In genomic region chrX:154354013-154354412, GRCh38 we compare ENCODE assay signal across 23 cellular contexts. TPM values are rescaled to one million over a fixed set of nuclear protein-coding genes. Genes with fewer than 3 reads are reported as not detected.
A peak's percentile ranks its signal among the peaks of the same experiment; 100 is the strongest.
DNase-seq lines count a peak whose midpoint lies in the region; ATAC-seq, FAIRE-seq and TF ChIP-seq lines count a peak whose summit lies in the region.
"Had no signal": no experiment of that assay in that cellular context is flagged by ENCODE, and none has a peak within 500 bp of the region (broad histone marks: within the 10 kb centered on the region; RNA-seq: fewer than 3 reads in every experiment).

No MANE protein-coding gene starts in this region.

- no peak overlapping the region for H3K4me2 ChIP-seq in A549
- H3K4me2 ChIP-seq: smooth muscle cell had no signal

- DNase-seq in A549 (ENCODE audit: low read depth in 1 of 2, low spot score in 1 of 2) (peak in 1 of 2 experiments; percentile 12), NCI-H1930 (lab: John Stamatoyannopoulos, UW) (no peak), GM20000 (ENCODE audit: low spot score) (no peak), esophagus squamous epithelium (lab: John Stamatoyannopoulos, UW) (no peak)
- DNase-seq in CD4-positive, alpha-beta memory T cell, result peak in 2 of 5 donors; percentile 6 to 24
- peak in 2 of 3 experiments; percentile 1 to 2 for DNase-seq in effector memory CD8-positive, alpha-beta T cell
- DNase-seq: activated CD4-positive, CD25-positive, alpha-beta regulatory T cell treated with anti-CD3 and anti-CD28 coated beads, Interleukin-2, amount 50 U/mL, for 72 hours; activated effector memory CD4-positive, alpha-beta T cell treated with Interleukin-2 at 50 U/mL for 16 hours; COR-L47; DMS79 treated with DMSO at 0.1 percent for 48 hours; KG1; NCI-H1694; NCI-H748 treated with DMSO at 0.1 percent for 48 hours; stimulated activated CD4-positive, alpha-beta T cell treated with anti-CD3 and anti-CD28 coated beads, Interleukin-2, amount 100 ng/mL, for 48 hours; stimulated activated naive CD8-positive, alpha-beta T cell treated with anti-CD3 and anti-CD28 coated beads, Interleukin-15, Interleukin-2, amounts not matched to agents 100 U/mL and 50 U/mL, for 24 hours; tibial artery had no signal

- CTCF ChIA-PET in A549 (lab: Yijun Ruan, JAX), result interaction anchor here (0.8 to 1.6 kb wide), 3 partner anchors 11 to 30 kb away, joined by 3 to 5 read pairs (median 5); no protein-coding TSS in a partner anchor
- CTCF ChIA-PET in CD4-positive, alpha-beta memory T cell (lab: Charles Lee; ENCODE audit: partially characterized antibody), result interaction anchor here (1.0 kb wide), 1 partner anchor 15 kb away, joined by 3 read pairs; no protein-coding TSS in a partner anchor

- H3K36me3 ChIP-seq in CD4-positive, alpha-beta memory T cell (ENCODE audit: insufficient read depth, low read length), result peaks cover 83% of the 10 kb centered on the region
- H3K36me3 ChIP-seq in esophagus squamous epithelium, result peaks cover 24 to 100% (median 43%) of the 10 kb centered on the region in 3 donors
- H3K36me3 ChIP-seq: prostate gland had no signal

- no peak for FAIRE-seq in A549 (lab: Jason Lieb, UNC)
- FAIRE-seq: endometrium, H54 had no signal

- WGBS in A549 (ENCODE audit: missing lambda C conversion rate), result 88% methylated on average over 11 of the region's 14 CpGs
- WGBS in esophagus squamous epithelium, 2 donors, result no CpG with 5 or more reads among the region's 14 CpGs

- no peak for TF ChIP-seq POLR2A in A549 (IDR thresholded peaks at IDR 0.05; ENCODE audit: low read length)
- no peak for TF ChIP-seq POLR2A in esophagus squamous epithelium (IDR thresholded peaks at IDR 0.05)

- no peak for TF ChIP-seq RAD21 in A549 (conservative IDR thresholded peaks at IDR 0.05 in 1 of 2, IDR thresholded peaks at IDR 0.05 in 1 of 2)

- TF ChIP-seq CTCF in A549 (IDR thresholded peaks at IDR 0.05), result no peak
- no peak for TF ChIP-seq CTCF in GM20000 (IDR thresholded peaks at IDR 0.05; ENCODE audit: extremely low read depth, missing control alignments)
- no peak for TF ChIP-seq CTCF in esophagus squamous epithelium (IDR thresholded peaks at IDR 0.05)

- H3K9me3 Mint-ChIP-seq in CD4-positive, alpha-beta memory T cell, result no peaks in the 10 kb centered on the region
- no peaks in the 10 kb centered on the region for H3K9me3 Mint-ChIP-seq in effector memory CD8-positive, alpha-beta T cell

- peak overlapping the region in 1 of 8 donors; percentile 13 for H3K4me3 Mint-ChIP-seq in CD4-positive, alpha-beta memory T cell
- peak overlapping the region in 1 of 2 donors; percentile 77 for H3K4me3 Mint-ChIP-seq in effector memory CD8-positive, alpha-beta T cell
- H3K4me3 Mint-ChIP-seq: brain had no signal

- TF ChIP-seq EP300 in A549 (IDR thresholded peaks at IDR 0.05), result no peak

- H3K27ac ChIP-seq in A549 (no peak overlapping the region), esophagus squamous epithelium (peak overlapping the region in 2 of 4 donors; percentile 32 to 33)
- no peak overlapping the region for H3K27ac ChIP-seq in CD4-positive, alpha-beta memory T cell (ENCODE audit: low read depth, low read length)
- H3K27ac ChIP-seq: prostate gland had no signal

- peak overlapping the region in 6 of 7 donors; percentile 18 to 92 (median 40) for H3K27ac Mint-ChIP-seq in CD4-positive, alpha-beta memory T cell
- peak overlapping the region; percentile 44 to 99 for H3K27ac Mint-ChIP-seq in effector memory CD8-positive, alpha-beta T cell
- H3K27ac Mint-ChIP-seq: brain had no signal

- H3K27me3 Mint-ChIP-seq in CD4-positive, alpha-beta memory T cell, result no peaks in the 10 kb centered on the region
- no peaks in the 10 kb centered on the region for H3K27me3 Mint-ChIP-seq in effector memory CD8-positive, alpha-beta T cell
- H3K27me3 Mint-ChIP-seq: brain had no signal

- peaks cover 16 to 78% (median 35%) of the 10 kb centered on the region in 4 donors for H3K4me1 Mint-ChIP-seq in CD4-positive, alpha-beta memory T cell
- H3K4me1 Mint-ChIP-seq in effector memory CD8-positive, alpha-beta T cell (ENCODE audit: low read depth in 2 of 2), result peaks cover 12 to 49% of the 10 kb centered on the region in 2 donors
- H3K4me1 Mint-ChIP-seq: brain had no signal

- intact Hi-C loops in CD4-positive, alpha-beta memory T cell (cut with micrococcal nuclease), result no loop called here
- intact Hi-C loops in esophagus squamous epithelium (cut with DNase I), result no loop called here

- no peak for ATAC-seq in A549
- no peak for ATAC-seq in effector memory CD8-positive, alpha-beta T cell (replicated peaks)
- ATAC-seq: mucosa of descending colon; stimulated activated naive CD8-positive, alpha-beta T cell treated with anti-CD3 and anti-CD28 coated beads, Interleukin-15, Interleukin-2, amounts not matched to agents 100 U/mL and 50 U/mL, for 24 hours had no signal

- H3K4me1 ChIP-seq in A549, result peaks cover 75% of the 10 kb centered on the region
- H3K4me1 ChIP-seq in CD4-positive, alpha-beta memory T cell (ENCODE audit: insufficient read depth, low read length), result peaks cover 99% of the 10 kb centered on the region
- peaks cover 0 to 30% (median 0%) of the 10 kb centered on the region in 3 donors for H3K4me1 ChIP-seq in esophagus squamous epithelium
- H3K4me1 ChIP-seq: prostate gland had no signal

- POLR2A ChIA-PET in A549 (lab: Yijun Ruan, JAX), result interaction anchor here (0.8 kb wide), 1 partner anchor 15 kb away, joined by 4 read pairs; no protein-coding TSS in a partner anchor
- POLR2A ChIA-PET in CD4-positive, alpha-beta memory T cell (lab: Charles Lee; ENCODE audit: partially characterized antibody), result interaction anchor here (1.0 to 12.9 kb wide), 4 partner anchors 12 to 178 kb away, joined by 3 to 245 read pairs (median 3); partner anchors contain the start of gene RPL10

- H3K4me3 ChIP-seq in A549, result no peak overlapping the region
- H3K4me3 ChIP-seq in CD4-positive, alpha-beta memory T cell (ENCODE audit: low read length in 2 of 2), result no peak overlapping the region
- H3K4me3 ChIP-seq in esophagus squamous epithelium, result no peak overlapping the region
- H3K4me3 ChIP-seq: coronary artery, mucosa of descending colon, prostate gland, smooth muscle cell, tibial artery had no signal

- H3K27me3 ChIP-seq in CD4-positive, alpha-beta memory T cell (ENCODE audit: insufficient read depth, low read length), result no peaks in the 10 kb centered on the region
- no peaks in the 10 kb centered on the region for H3K27me3 ChIP-seq in esophagus squamous epithelium
- H3K27me3 ChIP-seq: tibial artery had no signal

- peaks cover 8 to 39% of the 10 kb centered on the region in 2 donors for H3K36me3 Mint-ChIP-seq in CD4-positive, alpha-beta memory T cell
- H3K36me3 Mint-ChIP-seq in effector memory CD8-positive, alpha-beta T cell (ENCODE audit: insufficient read depth), result peaks cover 100% of the 10 kb centered on the region

- no peaks in the 10 kb centered on the region for H3K9me3 ChIP-seq in A549
- no peaks in the 10 kb centered on the region for H3K9me3 ChIP-seq in CD4-positive, alpha-beta memory T cell (ENCODE audit: control insufficient read depth in 1 of 2, low read length in 2 of 2)
- no peaks in the 10 kb centered on the region for H3K9me3 ChIP-seq in esophagus squamous epithelium
- H3K9me3 ChIP-seq: mucosa of descending colon, prostate gland, tibial artery had no signal

RNA-seq across cellular contexts. Expression of gene FLNA, which starts 20.4 kb away (rescaled TPM):
- polyA plus RNA-seq in A549 (2011; rRNA removed) (303 and 351 TPM in 2 replicates), A549 (2017; fragmentation: RNase III; extraction: RNeasy Plus Mini Kit Qiagen cat#74134 plus additional on column Dnase treatment) (1,116 to 1,252 TPM (median 1,118 TPM) in 3 replicates)
- 552 and 728 TPM in 2 replicates for polyA plus RNA-seq in A549 (2012; cell fraction: cytosol; rRNA removed)
- 3,208 and 3,689 TPM in 2 replicates for polyA plus RNA-seq in A549 (2012; cell fraction: nucleus; rRNA removed)
- 1,164 and 1,868 TPM in 2 replicates for polyA minus RNA-seq in A549 (2011; rRNA and poly(A)+ RNA removed)
- 100 to 1,000 TPM; 839 to 871 TPM for total RNA-seq in CD4-positive, alpha-beta memory T cell
- 100 to 1,000 TPM in 1 of 2 donors, 10 to 100 TPM in 1; 87.4 to 683 TPM for polyA plus RNA-seq in CD4-positive, alpha-beta memory T cell
- 1,000 to 10,000 TPM in 1 of 4 donors, 100 to 1,000 TPM in 3; 290 to 1,242 (median 582) TPM for total RNA-seq in esophagus squamous epithelium

RNA-seq across cellular contexts. Expression of gene EMD, which starts 25.1 kb away (rescaled TPM):
- 34.6 and 40.7 TPM in 2 replicates for polyA plus RNA-seq in A549 (2011; rRNA removed)
- 69.1 and 94.4 TPM in 2 replicates for polyA plus RNA-seq in A549 (2012; cell fraction: cytosol; rRNA removed)
- 86.5 and 123 TPM in 2 replicates for polyA plus RNA-seq in A549 (2012; cell fraction: nucleus; rRNA removed)
- polyA plus RNA-seq in A549 (2017; fragmentation: RNase III; extraction: RNeasy Plus Mini Kit Qiagen cat#74134 plus additional on column Dnase treatment), result 126 to 131 TPM (median 130 TPM) in 3 replicates
- 44.1 and 55.6 TPM in 2 replicates for polyA minus RNA-seq in A549 (2011; rRNA and poly(A)+ RNA removed)
- 10 to 100 TPM; 84.3 to 88.7 TPM for total RNA-seq in CD4-positive, alpha-beta memory T cell
- polyA plus RNA-seq in CD4-positive, alpha-beta memory T cell, result 10 to 100 TPM; 30.3 to 38.2 TPM
- total RNA-seq in esophagus squamous epithelium, result 10 to 100 TPM; 12.7 to 50.1 (median 40.2) TPM

RNA-seq across cellular contexts. Expression of gene RPL10, which starts 44.2 kb away (rescaled TPM):
- polyA plus RNA-seq in A549 (2011; rRNA removed), result 3,216 and 3,468 TPM in 2 replicates
- 4,988 and 5,624 TPM in 2 replicates for polyA plus RNA-seq in A549 (2012; cell fraction: cytosol; rRNA removed)
- 3,974 and 5,274 TPM in 2 replicates for polyA plus RNA-seq in A549 (2012; cell fraction: nucleus; rRNA removed)
- 4,594 to 4,829 TPM (median 4,804 TPM) in 3 replicates for polyA plus RNA-seq in A549 (2017; fragmentation: RNase III; extraction: RNeasy Plus Mini Kit Qiagen cat#74134 plus additional on column Dnase treatment)
- polyA minus RNA-seq in A549 (2011; rRNA and poly(A)+ RNA removed), result 1,628 and 1,978 TPM in 2 replicates
- total RNA-seq in CD4-positive, alpha-beta memory T cell, result 1,000 to 10,000 TPM; 5,157 to 5,386 TPM
- polyA plus RNA-seq in CD4-positive, alpha-beta memory T cell, result 1,000 to 10,000 TPM; 4,018 to 5,740 TPM
- total RNA-seq in esophagus squamous epithelium, result 1,000 to 10,000 TPM; 2,607 to 8,937 (median 4,770) TPM

RNA-seq across cellular contexts. Expression of gene DNASE1L1, which starts 55.0 kb away (rescaled TPM):
- polyA plus RNA-seq in A549 (2011; rRNA removed) (14.3 and 21.6 TPM in 2 replicates), A549 (2017; fragmentation: RNase III; extraction: RNeasy Plus Mini Kit Qiagen cat#74134 plus additional on column Dnase treatment) (20.9 to 24.5 TPM (median 24.4 TPM) in 3 replicates)
- polyA plus RNA-seq in A549 (2012; cell fraction: cytosol; rRNA removed), result 16.3 and 23.8 TPM in 2 replicates
- polyA plus RNA-seq in A549 (2012; cell fraction: nucleus; rRNA removed), result 38.6 and 39.1 TPM in 2 replicates
- polyA minus RNA-seq in A549 (2011; rRNA and poly(A)+ RNA removed), result 15.2 and 23.5 TPM in 2 replicates
- 10 to 100 TPM; 25.3 to 26.3 TPM for total RNA-seq in CD4-positive, alpha-beta memory T cell
- 10 to 100 TPM; 14.0 to 16.2 TPM for polyA plus RNA-seq in CD4-positive, alpha-beta memory T cell
- 10 to 100 TPM; 21.7 to 41.4 (median 32.1) TPM for total RNA-seq in esophagus squamous epithelium

RNA-seq across cellular contexts. Expression of gene TAFAZZIN, which starts 57.3 kb away (rescaled TPM):
- polyA plus RNA-seq in A549 (2011; rRNA removed) (32.6 and 36.9 TPM in 2 replicates), A549 (2017; fragmentation: RNase III; extraction: RNeasy Plus Mini Kit Qiagen cat#74134 plus additional on column Dnase treatment) (25.7 to 36.3 TPM (median 34.4 TPM) in 3 replicates)
- polyA plus RNA-seq in A549 (2012; cell fraction: cytosol; rRNA removed), result 35.6 and 45.5 TPM in 2 replicates
- 150 and 154 TPM in 2 replicates for polyA plus RNA-seq in A549 (2012; cell fraction: nucleus; rRNA removed)
- 28.0 and 35.3 TPM in 2 replicates for polyA minus RNA-seq in A549 (2011; rRNA and poly(A)+ RNA removed)
- total RNA-seq in CD4-positive, alpha-beta memory T cell, result 100 to 1,000 TPM; 139 to 141 TPM
- 10 to 100 TPM; 47.3 to 48.2 TPM for polyA plus RNA-seq in CD4-positive, alpha-beta memory T cell
- total RNA-seq in esophagus squamous epithelium, result 10 to 100 TPM; 16.3 to 37.4 (median 31.4) TPM

Comparison
In these comparisons a context has a peak if more than half of its experiments do, and no peak if none do; other contexts are left out.
1. DNase-seq: peak in effector memory CD8-positive, alpha-beta T cell (2 of 3); none in NCI-H1930 (0 of 2), GM20000 (single experiment) and esophagus squamous epithelium (single experiment).